Comparison of ENCODE assay signal across 36 cellular contexts in the genomic region with DNA sequence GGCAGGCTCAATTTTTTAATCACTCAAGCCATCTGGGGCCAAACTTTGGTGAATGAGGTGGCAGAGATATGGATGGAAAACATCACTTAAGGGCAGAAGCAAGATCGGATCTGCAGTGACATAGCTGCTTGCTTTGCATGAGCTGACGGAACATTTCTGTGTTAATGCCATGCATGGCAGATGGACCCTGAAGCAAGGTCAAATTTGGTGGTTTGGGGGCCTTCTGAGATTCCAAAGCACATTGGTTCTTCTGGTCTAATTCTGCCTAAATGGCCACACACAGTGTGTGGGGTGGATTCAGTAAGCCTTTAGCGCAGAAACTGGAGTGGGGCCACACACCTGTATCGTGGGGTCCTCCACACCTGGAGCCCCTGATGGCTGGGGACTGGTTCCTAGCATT. TPM values are rescaled to one million over a fixed set of nuclear protein-coding genes. Genes with fewer than 3 reads are reported as not detected.
"Had no signal": no experiment of that assay in that cellular context is flagged by ENCODE, and none has a peak within 500 bp of the region (broad histone marks: within the 10 kb centered on the region; RNA-seq: fewer than 3 reads in every experiment).

No MANE protein-coding gene starts in this region.

- H3K4me1 Mint-ChIP-seq: activated CD4-positive, alpha-beta T cell treated with anti-CD3 and anti-CD28 coated beads, Interleukin-2, amount 10 ng/mL, durations not matched to agents 24 days and 14 days; activated naive CD8-positive, alpha-beta T cell treated with anti-CD3 and anti-CD28 coated beads for 36 hours; activated T-helper 17 cell treated with anti-CD3 and anti-CD28 coated beads, Interleukin-2, amount 50 U/mL, for 72 hours had no signal

- H3K27ac ChIP-seq: ascending aorta, cardiac muscle cell, PC-9, RWPE1, WERI-Rb-1 had no signal

- H3K4me3 Mint-ChIP-seq: activated CD4-positive, alpha-beta T cell treated with anti-CD3 and anti-CD28 coated beads, Interleukin-2, amount 10 ng/mL, durations not matched to agents 24 days and 14 days; activated CD8-positive, alpha-beta T cell treated with anti-CD3 and anti-CD28 coated beads for 36 hours; activated naive CD8-positive, alpha-beta T cell treated with anti-CD3 and anti-CD28 coated beads for 36 hours; activated T-cell treated with anti-CD3 and anti-CD28 coated beads, Interleukin-2, amount 50 U/mL, for 72 hours; activated T-helper 17 cell treated with anti-CD3 and anti-CD28 coated beads, Interleukin-2, amount 50 U/mL, for 72 hours had no signal

- H3K9me3 Mint-ChIP-seq: activated CD4-positive, alpha-beta T cell treated with anti-CD3 and anti-CD28 coated beads, Interleukin-2, amount 10 ng/mL, durations not matched to agents 24 days and 14 days; activated CD8-positive, alpha-beta T cell treated with anti-CD3 and anti-CD28 coated beads for 36 hours; activated naive CD8-positive, alpha-beta T cell treated with anti-CD3 and anti-CD28 coated beads for 36 hours; activated T-cell treated with anti-CD3 and anti-CD28 coated beads, Interleukin-2, amount 50 U/mL, for 72 hours; activated T-helper 17 cell treated with anti-CD3 and anti-CD28 coated beads, Interleukin-2, amount 50 U/mL, for 72 hours had no signal

- ATAC-seq: activated CD8-positive, alpha-beta T cell treated with anti-CD3 and anti-CD28 coated beads for 36 hours; activated T-cell treated with anti-CD3 and anti-CD28 coated beads, Interleukin-2, amount 50 U/mL, for 72 hours; activated T-helper 17 cell treated with anti-CD3 and anti-CD28 coated beads, Interleukin-2, amount 50 U/mL, for 72 hours; K562; Right ventricle myocardium inferior; SK-N-SH treated with all-trans-retinoic acid at 6 μM for 48 hours had no signal

- H3K36me3 ChIP-seq: cardiac muscle cell, MG63 had no signal

- H3K27me3 Mint-ChIP-seq: activated CD4-positive, alpha-beta T cell treated with anti-CD3 and anti-CD28 coated beads, Interleukin-2, amount 10 ng/mL, durations not matched to agents 24 days and 14 days; activated CD8-positive, alpha-beta T cell treated with anti-CD3 and anti-CD28 coated beads for 36 hours; activated naive CD8-positive, alpha-beta T cell treated with anti-CD3 and anti-CD28 coated beads for 36 hours; activated T-helper 17 cell treated with anti-CD3 and anti-CD28 coated beads, Interleukin-2, amount 50 U/mL, for 72 hours had no signal

- H3K27ac Mint-ChIP-seq: activated CD4-positive, alpha-beta T cell treated with anti-CD3 and anti-CD28 coated beads, Interleukin-2, amount 10 ng/mL, durations not matched to agents 24 days and 14 days; activated CD8-positive, alpha-beta T cell treated with anti-CD3 and anti-CD28 coated beads for 36 hours; activated naive CD8-positive, alpha-beta T cell treated with anti-CD3 and anti-CD28 coated beads for 36 hours; activated T-cell treated with anti-CD3 and anti-CD28 coated beads, Interleukin-2, amount 50 U/mL, for 72 hours; activated T-helper 17 cell treated with anti-CD3 and anti-CD28 coated beads, Interleukin-2, amount 50 U/mL, for 72 hours had no signal

- H3K4me3 ChIP-seq: ascending aorta, cardiac muscle cell, K562, MG63, PC-9 had no signal

- H3K4me1 ChIP-seq: ascending aorta had no signal

- DNase-seq: activated CD4-positive, alpha-beta T cell treated with anti-CD3 and anti-CD28 coated beads, Interleukin-2, amount 10 ng/mL, durations not matched to agents 24 days and 14 days; activated CD4-positive, alpha-beta T cell treated with anti-CD3 and anti-CD28 coated beads, Interleukin-2, amount 50 U/mL, for 4 hours; activated CD8-positive, alpha-beta T cell treated with anti-CD3 and anti-CD28 coated beads for 36 hours; activated effector memory CD4-positive, alpha-beta T cell treated with anti-CD3 and anti-CD28 coated beads, Interleukin-2, amount 50 U/mL, for 16 hours; activated naive CD4-positive, alpha-beta T cell; activated naive CD4-positive, alpha-beta T cell treated with anti-CD3 and anti-CD28 coated beads, Interleukin-2, amount 50 U/mL, for 16 hours; activated naive CD8-positive, alpha-beta T cell treated with anti-CD3 and anti-CD28 coated beads for 36 hours; activated T-cell treated with anti-CD3 and anti-CD28 coated beads, Interleukin-2, amount 50 U/mL, for 1 hour; activated T-cell treated with anti-CD3 and anti-CD28 coated beads, Interleukin-2, amount 50 U/mL, for 72 hours; amygdala; MG63; MV-4-11; NCI-H1092 treated with DMSO at 0.1 percent for 48 hours; NCI-H187; NCI-H2029 treated with DMSO at 0.1 percent for 48 hours; NCI-H2107; NCI-H2171; NCI-H510A; NCI-H526; NCI-H748 treated with DMSO at 0.1 percent for 48 hours; NK-92 treated with Interleukin-12 subunit alpha and Interleukin-12 subunit beta, amount 100 ng/mL, for 24 hours; SIG-M5; T-helper 1 cell; T-helper 2 cell; T-helper 9 cell had no signal

- H2AFZ ChIP-seq: PC-9 had no signal

- H3K9me3 ChIP-seq: ascending aorta, MG63 had no signal

- H3K27me3 ChIP-seq: ascending aorta, cardiac muscle cell, MG63 had no signal

- H3K4me2 ChIP-seq: PC-9 had no signal

RNA-seq across cellular contexts. Expression of gene BCL2L10, which starts 38.3 kb away (rescaled TPM):
- total RNA-seq: activated CD4-positive, alpha-beta T cell treated with anti-CD3 and anti-CD28 coated beads, Interleukin-2, amount 10 ng/mL, durations not matched to agents 24 days and 14 days; activated CD8-positive, alpha-beta T cell treated with anti-CD3 and anti-CD28 coated beads for 36 hours; activated naive CD8-positive, alpha-beta T cell treated with anti-CD3 and anti-CD28 coated beads for 36 hours; activated T-helper 17 cell treated with anti-CD3 and anti-CD28 coated beads, Interleukin-2, amount 50 U/mL, for 72 hours; ascending aorta; K562; OCI-LY7; Right ventricle myocardium inferior; SK-MEL-5 had no signal
- polyA plus RNA-seq: cardiac muscle cell, K562 had no signal
